Comparison of ENCODE assay signal across 16 cellular contexts in the genomic region with DNA sequence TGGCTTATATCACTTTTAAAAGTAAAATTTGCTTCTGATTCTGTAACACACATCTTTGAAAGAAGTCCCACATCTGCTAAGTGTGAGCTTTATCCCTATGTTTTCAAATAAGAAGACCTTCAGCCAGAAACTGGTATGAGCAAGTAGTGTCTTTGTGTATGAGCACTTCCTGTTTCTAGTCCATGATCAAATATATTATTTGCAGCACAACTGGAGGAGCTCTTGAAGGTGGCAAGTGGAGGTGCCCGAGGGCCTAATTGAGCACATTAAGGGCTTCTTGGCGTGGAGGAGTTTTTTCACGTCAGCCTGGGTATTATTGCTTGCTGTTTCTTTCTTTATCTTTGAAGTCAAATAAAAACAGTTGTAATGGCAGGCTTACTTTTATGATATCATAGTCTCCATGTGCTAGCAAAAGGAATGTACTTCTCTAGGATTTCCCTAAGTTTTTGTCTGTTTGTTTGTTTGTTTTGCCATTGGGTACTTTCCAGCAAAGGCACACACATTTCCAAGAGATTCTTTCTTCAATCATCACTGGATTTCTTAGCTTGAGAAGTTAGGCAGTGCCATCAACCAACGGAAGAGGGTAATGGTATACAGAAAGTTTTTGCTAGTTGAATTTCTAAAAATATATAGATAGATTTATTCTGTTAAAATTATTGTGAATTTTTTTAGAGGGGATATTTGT.
A peak's percentile ranks its signal among the peaks of the same experiment; 100 is the strongest.
DNase-seq lines count a peak whose midpoint lies in the region; ATAC-seq, FAIRE-seq and TF ChIP-seq lines count a peak whose summit lies in the region.
"Had no signal": no experiment of that assay in that cellular context is flagged by ENCODE, and none has a peak within 500 bp of the region (broad histone marks: within the 10 kb centered on the region; RNA-seq: fewer than 3 reads in every experiment).

No MANE protein-coding gene starts in this region.

- CTCF ChIA-PET in OCI-LY7 (lab: Charles Lee; ENCODE audit: unreplicated experiment), result no interaction called here
- CTCF ChIA-PET in T-cell (lab: Charles Lee), result no interaction called here

- intact Hi-C loops in left ventricle myocardium inferior (cut with micrococcal nuclease), result no loop called here
- intact Hi-C loops in left ventricle myocardium superior (cut with micrococcal nuclease), result no loop called here
- intact Hi-C loops in OCI-LY7 (cut with micrococcal nuclease; ENCODE audit: unreplicated experiment), result loop anchor here (5.0 kb wide), 1 partner anchor 70 kb away; a partner anchor contains a TSS

- DNase-seq in left ventricle myocardium inferior, result no peak
- no peak for DNase-seq in left ventricle myocardium superior
- DNase-seq in OCI-LY7 (ENCODE audit: low spot score), result peak; percentile 10
- DNase-seq in fibroblast of villous mesenchyme (ENCODE audit: low read depth), result peak; percentile 41
- DNase-seq in T-cell, result no peak
- DNase-seq in urothelium cell line (ENCODE audit: low spot score), result no peak
- DNase-seq: activated gamma-delta T cell treated with Interleukin-2 at 50 U/mL for 16 hours; amniotic stem cell; central memory CD4-positive, alpha-beta T cell; erythroblast; GF-D8; Kasumi-1 had no signal

- no peak for FAIRE-seq in urothelium cell line (lab: Jason Lieb, UNC)

- H3K27ac ChIP-seq in left ventricle myocardium inferior (replicated peaks), result peak overlapping the region; percentile 27
- H3K27ac ChIP-seq in OCI-LY7 (ENCODE audit: low read depth, low read length, poor library complexity, severe bottlenecking), result no peak overlapping the region
- H3K27ac ChIP-seq: C4-2B had no signal

- no TSS peak for BruUV-seq in OCI-LY7 (replicated peaks; lab: Mats Ljungman, UMichigan)

- peaks cover 0 to 3% of the 10 kb centered on the region in 2 donors for H3K27me3 Mint-ChIP-seq in T-cell

- H4K20me1 ChIP-seq in OCI-LY7 (ENCODE audit: insufficient read depth, low read length), result no peaks in the 10 kb centered on the region

- no peak for TF ChIP-seq CTCF in left ventricle myocardium inferior (IDR thresholded peaks at IDR 0.05; ENCODE audit: borderline replicate concordance)
- no peak for TF ChIP-seq CTCF in OCI-LY7 (conservative IDR thresholded peaks at IDR 0.05; ENCODE audit: low read length)
- no peak for TF ChIP-seq CTCF in fibroblast of villous mesenchyme (IDR thresholded peaks at IDR 0.05; ENCODE audit: insufficient read depth, low read depth, low read length)

- H3K9me3 ChIP-seq in left ventricle myocardium inferior (replicated peaks) (no peaks in the 10 kb centered on the region), OCI-LY7 (ENCODE audit: low read length) (no peaks in the 10 kb centered on the region)

- H2AFZ ChIP-seq in OCI-LY7 (ENCODE audit: low read length), result no peak overlapping the region

- ATAC-seq in left ventricle myocardium superior (no peak), T-cell (replicated peaks in 1 of 4) (no peak), HG02623 (IDR thresholded peaks at IDR 0.05; ENCODE audit: unreplicated experiment) (no peak), HG03442 (IDR thresholded peaks at IDR 0.05; ENCODE audit: unreplicated experiment) (no peak)
- ATAC-seq: left lobe of liver had no signal

- no peak overlapping the region for H3K4me2 ChIP-seq in OCI-LY7 (ENCODE audit: low read length)

- no peaks in the 10 kb centered on the region for H3K9me3 Mint-ChIP-seq in T-cell

- POLR2A ChIA-PET in OCI-LY7 (lab: Charles Lee) (no interaction called here), T-cell (lab: Charles Lee) (no interaction called here)

- H3K4me1 ChIP-seq in left ventricle myocardium inferior (peaks cover 74% of the 10 kb centered on the region), OCI-LY7 (ENCODE audit: insufficient read depth, low read length, poor library complexity, severe bottlenecking) (peaks cover 30% of the 10 kb centered on the region)

- H3K4me3 Mint-ChIP-seq in T-cell, result no peak overlapping the region

- no peaks in the 10 kb centered on the region for H3K9me2 ChIP-seq in OCI-LY7 (ENCODE audit: insufficient read depth, low read length)

- no peaks in the 10 kb centered on the region for H3K36me3 Mint-ChIP-seq in T-cell

- H3K4me3 ChIP-seq in left ventricle myocardium inferior, result no peak overlapping the region
- H3K4me3 ChIP-seq in OCI-LY7 (ENCODE audit: low read depth, low read length, poor library complexity, severe bottlenecking), result no peak overlapping the region
- H3K4me3 ChIP-seq in fibroblast of villous mesenchyme (ENCODE audit: low read depth, low read length), result no peak overlapping the region

- H3K4me1 Mint-ChIP-seq in T-cell, result no peaks in the 10 kb centered on the region

- H3K36me3 ChIP-seq in left ventricle myocardium inferior, result peaks cover 23% of the 10 kb centered on the region
- peaks cover 30% of the 10 kb centered on the region for H3K36me3 ChIP-seq in OCI-LY7 (ENCODE audit: insufficient read depth, low read length)

- H3K79me2 ChIP-seq in OCI-LY7 (ENCODE audit: insufficient read depth, low read depth, low read length), result no peaks in the 10 kb centered on the region

- H3K27ac Mint-ChIP-seq in T-cell, result no peak overlapping the region

- no peaks in the 10 kb centered on the region for H3K27me3 ChIP-seq in left ventricle myocardium inferior (ENCODE audit: low read depth)

Comparison
In these comparisons a context has a peak if more than half of its experiments do, and no peak if none do; other contexts are left out.
1. DNase-seq: peak in OCI-LY7 (single experiment) and fibroblast of villous mesenchyme (single experiment); none in left ventricle myocardium inferior (single experiment), left ventricle myocardium superior (single experiment), T-cell (0 of 34) and urothelium cell line (single experiment).